Comparison of ENCODE assay signal across 8 cellular contexts in genomic region chr7:105013818-105014724, GRCh38. TPM values are rescaled to one million over a fixed set of nuclear protein-coding genes. Genes with fewer than 3 reads are reported as not detected.
DNase-seq lines count a peak whose midpoint lies in the region; ATAC-seq and TF ChIP-seq lines count a peak whose summit lies in the region.

A gene with protein sequence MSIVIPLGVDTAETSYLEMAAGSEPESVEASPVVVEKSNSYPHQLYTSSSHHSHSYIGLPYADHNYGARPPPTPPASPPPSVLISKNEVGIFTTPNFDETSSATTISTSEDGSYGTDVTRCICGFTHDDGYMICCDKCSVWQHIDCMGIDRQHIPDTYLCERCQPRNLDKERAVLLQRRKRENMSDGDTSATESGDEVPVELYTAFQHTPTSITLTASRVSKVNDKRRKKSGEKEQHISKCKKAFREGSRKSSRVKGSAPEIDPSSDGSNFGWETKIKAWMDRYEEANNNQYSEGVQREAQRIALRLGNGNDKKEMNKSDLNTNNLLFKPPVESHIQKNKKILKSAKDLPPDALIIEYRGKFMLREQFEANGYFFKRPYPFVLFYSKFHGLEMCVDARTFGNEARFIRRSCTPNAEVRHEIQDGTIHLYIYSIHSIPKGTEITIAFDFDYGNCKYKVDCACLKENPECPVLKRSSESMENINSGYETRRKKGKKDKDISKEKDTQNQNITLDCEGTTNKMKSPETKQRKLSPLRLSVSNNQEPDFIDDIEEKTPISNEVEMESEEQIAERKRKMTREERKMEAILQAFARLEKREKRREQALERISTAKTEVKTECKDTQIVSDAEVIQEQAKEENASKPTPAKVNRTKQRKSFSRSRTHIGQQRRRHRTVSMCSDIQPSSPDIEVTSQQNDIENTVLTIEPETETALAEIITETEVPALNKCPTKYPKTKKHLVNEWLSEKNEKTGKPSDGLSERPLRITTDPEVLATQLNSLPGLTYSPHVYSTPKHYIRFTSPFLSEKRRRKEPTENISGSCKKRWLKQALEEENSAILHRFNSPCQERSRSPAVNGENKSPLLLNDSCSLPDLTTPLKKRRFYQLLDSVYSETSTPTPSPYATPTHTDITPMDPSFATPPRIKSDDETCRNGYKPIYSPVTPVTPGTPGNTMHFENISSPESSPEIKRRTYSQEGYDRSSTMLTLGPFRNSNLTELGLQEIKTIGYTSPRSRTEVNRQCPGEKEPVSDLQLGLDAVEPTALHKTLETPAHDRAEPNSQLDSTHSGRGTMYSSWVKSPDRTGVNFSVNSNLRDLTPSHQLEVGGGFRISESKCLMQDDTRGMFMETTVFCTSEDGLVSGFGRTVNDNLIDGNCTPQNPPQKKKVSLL (N-terminal part only) (plus strand): TSS chr7:105014205. CDS start chr7:105040953, 26,748 bp downstream.

- TF ChIP-seq POLR2A in vagina (IDR thresholded peaks at IDR 0.05) = peak in 1 of 2 donors; percentile 86

- H3K9me3 ChIP-seq in right cardiac atrium (ENCODE audit: control insufficient read depth, low read length) (no peaks in the 10 kb centered on the region), vagina (no peaks in the 10 kb centered on the region)

- WGBS in right cardiac atrium = under 1% methylated on average over 70 of the region's 70 CpGs

- DNase-seq in GM12864 (ENCODE audit: low read depth) (peak; percentile 48), NCI-H1417 treated with DMSO at 0.1 percent for 48 hours (lab: John Stamatoyannopoulos, UW) (peak; percentile 63), T-helper 2 cell (peak; percentile 83 to 93 (median 91)), amygdala (lab: John Stamatoyannopoulos, UW) (peak in 55 of 56 donors; percentile 42 to 96 (median 83)), right cardiac atrium (peak; percentile 91 to 97 (median 96)), renal cortical epithelial cell (ENCODE audit: low read depth) (peak; percentile 43), vagina (ENCODE audit: extremely low spot score in 2 of 2) (peak in 1 of 2 donors; percentile 92)

- ATAC-seq in HG02678 (IDR thresholded peaks at IDR 0.05; ENCODE audit: unreplicated experiment) (peak; percentile 32), right cardiac atrium (peak; percentile 73 to 77)

- intact Hi-C loops in right cardiac atrium (cut with DNase I) (no loop called here), vagina (cut with DNase I) (loop anchor here (10.0 kb wide), 1 partner anchor 69 kb away; no protein-coding TSS in a partner anchor)

- H3K4me1 ChIP-seq in right cardiac atrium (ENCODE audit: control insufficient read depth, insufficient read depth, low read length) (no peaks in the 10 kb centered on the region), vagina (peaks cover 48% of the 10 kb centered on the region)

- H3K36me3 ChIP-seq in vagina = no peaks in the 10 kb centered on the region

- H3K27me3 ChIP-seq in right cardiac atrium (ENCODE audit: control insufficient read depth, insufficient read depth) = no peaks in the 10 kb centered on the region
- no peaks in the 10 kb centered on the region for H3K27me3 ChIP-seq in vagina

- H3K4me3 ChIP-seq in GM12864 (ENCODE audit: low read depth, low read length) (peak within 1 kb of the TSS; percentile 98), right cardiac atrium (ENCODE audit: low read length) (peak within 1 kb of the TSS; percentile 73), vagina (peak within 1 kb of the TSS; percentile 91 to 94)

- TF ChIP-seq CTCF in GM12864 (IDR thresholded peaks at IDR 0.05; ENCODE audit: low read depth, low read length, missing control alignments) (no peak), vagina (IDR thresholded peaks at IDR 0.05) (no peak)

- peak within 1 kb of the TSS; percentile 100 for H3K27ac ChIP-seq in right cardiac atrium (ENCODE audit: low read length)
- H3K27ac ChIP-seq in vagina = peak within 1 kb of the TSS; percentile 100

RNA-seq across cellular contexts. Expression of the gene that starts here (rescaled TPM):
- total RNA-seq in right cardiac atrium = 10 to 100 TPM; 49.2 to 73.1 (median 59.1) TPM
- 17.8 TPM for polyA plus RNA-seq in right cardiac atrium
- total RNA-seq in renal cortical epithelial cell = 54.0 and 139 TPM in 2 replicates
- total RNA-seq in vagina = 98.7 TPM
